ENCODE assay signal across 17 cellular contexts in the genomic region with DNA sequence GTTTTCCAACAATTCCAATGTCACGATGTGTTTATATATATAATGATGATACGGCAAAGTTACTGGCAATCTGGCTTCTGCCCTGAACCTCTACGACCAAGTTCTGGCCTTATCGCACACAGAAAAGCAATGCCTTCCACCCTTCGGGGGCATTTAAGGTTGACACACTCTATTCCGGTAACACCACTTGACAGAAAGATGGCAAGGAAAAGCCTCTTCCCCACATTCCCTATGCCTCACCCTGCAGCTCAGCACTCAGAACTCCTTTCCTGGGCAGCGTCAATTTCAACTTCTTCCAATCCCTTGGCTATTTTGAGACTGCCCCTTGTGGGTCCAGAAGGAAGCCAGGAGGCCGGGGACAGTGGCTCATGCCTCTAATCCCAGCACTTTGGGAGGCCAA. TPM values are rescaled to one million over a fixed set of nuclear protein-coding genes. Genes with fewer than 3 reads are reported as not detected.
"Had no signal": no experiment of that assay in that cellular context is flagged by ENCODE, and none has a peak within 500 bp of the region (broad histone marks: within the 10 kb centered on the region; RNA-seq: fewer than 3 reads in every experiment).

No MANE protein-coding gene starts in this region.

- H3K36me3 ChIP-seq: adrenal gland, tibial nerve, vagina had no signal

- H3K4me3 ChIP-seq: adrenal gland, lung, skin epidermis, tibial nerve, vagina had no signal

- H3K4me3 Mint-ChIP-seq: activated CD8-positive, alpha-beta T cell treated with anti-CD3 and anti-CD28 coated beads for 36 hours; activated naive CD4-positive, alpha-beta T cell treated with anti-CD3 and anti-CD28 coated beads, Interleukin-2, amount 10 ng/mL, durations not matched to agents 7 days and 5 days; natural killer cell treated with Interleukin-12 subunit alpha and Interleukin-12 subunit beta and Interleukin-15 and Interleukin-18, amount 100 ng/mL, for 72 hours; stimulated activated naive CD8-positive, alpha-beta T cell treated with anti-CD3 and anti-CD28 coated beads, Interleukin-15, Interleukin-2, amounts not matched to agents 100 ng/mL and 50 ng/mL, for 24 hours had no signal

- H3K9me3 ChIP-seq: adrenal gland, tibial nerve, vagina had no signal

- H3K27ac Mint-ChIP-seq: activated CD8-positive, alpha-beta T cell treated with anti-CD3 and anti-CD28 coated beads for 36 hours; activated naive CD4-positive, alpha-beta T cell treated with anti-CD3 and anti-CD28 coated beads, Interleukin-2, amount 10 ng/mL, durations not matched to agents 7 days and 5 days; natural killer cell treated with Interleukin-12 subunit alpha and Interleukin-12 subunit beta and Interleukin-15 and Interleukin-18, amount 100 ng/mL, for 72 hours; stimulated activated naive CD8-positive, alpha-beta T cell treated with anti-CD3 and anti-CD28 coated beads, Interleukin-15, Interleukin-2, amounts not matched to agents 100 ng/mL and 50 ng/mL, for 24 hours had no signal

- DNase-seq: activated CD4-positive, alpha-beta T cell treated with anti-CD3 and anti-CD28 coated beads for 4 hours; activated CD8-positive, alpha-beta T cell treated with anti-CD3 and anti-CD28 coated beads for 36 hours; activated naive CD4-positive, alpha-beta T cell treated with anti-CD3 and anti-CD28 coated beads, Interleukin-2, amount 10 ng/mL, durations not matched to agents 7 days and 5 days; activated T-cell treated with anti-CD3 and anti-CD28 coated beads, Interleukin-2, amount 50 U/mL, for 1 hour; adrenal gland; effector CD8-positive, alpha-beta T cell; occipital lobe; posterior cingulate gyrus; SW 1271; T-helper 2 cell had no signal

- ATAC-seq: activated CD8-positive, alpha-beta T cell treated with anti-CD3 and anti-CD28 coated beads for 36 hours; esophagus mucosa; natural killer cell treated with Interleukin-12 subunit alpha and Interleukin-12 subunit beta and Interleukin-15 and Interleukin-18, amount 100 ng/mL, for 72 hours had no signal

- H3K4me1 ChIP-seq: adrenal gland had no signal

- H3K9me3 Mint-ChIP-seq: activated CD8-positive, alpha-beta T cell treated with anti-CD3 and anti-CD28 coated beads for 36 hours; activated naive CD4-positive, alpha-beta T cell treated with anti-CD3 and anti-CD28 coated beads, Interleukin-2, amount 10 ng/mL, durations not matched to agents 7 days and 5 days; natural killer cell treated with Interleukin-12 subunit alpha and Interleukin-12 subunit beta and Interleukin-15 and Interleukin-18, amount 100 ng/mL, for 72 hours; stimulated activated naive CD8-positive, alpha-beta T cell treated with anti-CD3 and anti-CD28 coated beads, Interleukin-15, Interleukin-2, amounts not matched to agents 100 ng/mL and 50 ng/mL, for 24 hours had no signal

- H3K27ac ChIP-seq: adrenal gland, skin epidermis, tibial nerve, vagina had no signal

- H3K36me3 Mint-ChIP-seq: natural killer cell treated with Interleukin-12 subunit alpha and Interleukin-12 subunit beta and Interleukin-15 and Interleukin-18, amount 100 ng/mL, for 72 hours had no signal

RNA-seq across cellular contexts. Expression of a gene that starts 2.5 kb away (rescaled TPM):
- total RNA-seq: vagina had no signal
